ENCODE assay signal across 11 cellular contexts in the genomic region with DNA sequence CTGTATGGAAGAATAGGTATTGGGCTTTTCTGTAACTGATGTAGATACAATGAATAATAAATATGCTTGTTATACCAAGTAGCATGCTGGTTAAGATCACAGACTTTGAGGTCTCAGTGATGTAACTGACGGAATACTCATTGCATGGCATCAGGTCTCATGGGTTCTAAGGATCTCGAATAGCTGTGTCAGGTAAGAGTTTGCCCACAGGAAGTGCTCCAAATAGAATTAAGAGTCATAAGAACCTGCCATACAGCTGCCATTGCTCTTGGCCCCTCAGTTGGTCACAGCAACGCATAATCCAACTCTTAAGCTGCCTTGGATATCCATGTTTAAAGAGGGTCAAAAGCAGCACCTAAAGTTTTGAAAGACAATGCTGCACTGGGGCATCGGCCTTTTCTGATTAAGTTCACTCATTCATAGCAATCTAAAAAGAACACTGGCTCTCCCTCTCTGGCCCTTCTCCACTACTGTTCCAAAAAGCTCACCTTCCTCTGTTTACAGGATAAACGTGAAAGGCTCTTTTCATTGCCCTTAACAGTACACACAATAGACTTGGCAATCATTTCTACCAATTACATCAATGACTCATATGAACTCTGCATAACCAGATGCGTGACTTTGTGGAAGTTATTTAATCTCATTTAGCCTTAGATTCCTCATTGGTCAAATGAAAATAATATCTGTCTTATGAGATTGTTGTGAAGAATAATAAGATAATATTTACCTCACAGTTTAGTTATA.
DNase-seq lines count a peak whose midpoint lies in the region; ATAC-seq and FAIRE-seq lines count a peak whose summit lies in the region.
"Had no signal": no experiment of that assay in that cellular context is flagged by ENCODE, and none has a peak within 500 bp of the region (broad histone marks: within the 10 kb centered on the region; RNA-seq: fewer than 3 reads in every experiment).

No MANE protein-coding gene starts in this region.

- H3K23ac ChIP-seq in mesenchymal stem cell (ENCODE audit: low read length in 2 of 2) (no peak overlapping the region), trophoblast cell (ENCODE audit: low read length) (no peak overlapping the region)

- H3K4ac ChIP-seq in mesenchymal stem cell (ENCODE audit: low read depth in 1 of 2, low read length in 2 of 2) (no peak overlapping the region), trophoblast cell (ENCODE audit: low read depth, low read length) (no peak overlapping the region)

- no peak overlapping the region for H3K4me2 ChIP-seq in mesenchymal stem cell (ENCODE audit: low read length, poor library complexity, severe bottlenecking)
- H3K4me2 ChIP-seq in trophoblast cell (ENCODE audit: low read length) = no peak overlapping the region

- H2AK5ac ChIP-seq in mesenchymal stem cell (ENCODE audit: low read length, severe bottlenecking) (no peak overlapping the region), trophoblast cell (ENCODE audit: low read length) (no peak overlapping the region)

- ATAC-seq in GM18909 (IDR thresholded peaks at IDR 0.05; ENCODE audit: poor library complexity, unreplicated experiment) = no peak

- H2BK5ac ChIP-seq in mesenchymal stem cell (ENCODE audit: low read depth, low read length, poor library complexity, severe bottlenecking) (no peak overlapping the region), trophoblast cell (ENCODE audit: low read depth, low read length, poor library complexity) (no peak overlapping the region)

- H4K8ac ChIP-seq in mesenchymal stem cell (ENCODE audit: low read length) (no peak overlapping the region), trophoblast cell (ENCODE audit: low read depth, low read length) (no peak overlapping the region)

- peaks cover 1% of the 10 kb centered on the region for H3K79me1 ChIP-seq in mesenchymal stem cell (replicated peaks; ENCODE audit: low read length, poor library complexity, severe bottlenecking)
- no peaks in the 10 kb centered on the region for H3K79me1 ChIP-seq in trophoblast cell (ENCODE audit: low read length)

- no peaks in the 10 kb centered on the region for H3K4me1 ChIP-seq in mesenchymal stem cell (ENCODE audit: control insufficient read depth, insufficient read depth, low read depth, low read length)
- no peaks in the 10 kb centered on the region for H3K4me1 ChIP-seq in trophoblast cell (ENCODE audit: control insufficient read depth in 1 of 2, insufficient read depth in 2 of 2, low read length in 2 of 2)

- H3K9ac ChIP-seq in mesenchymal stem cell (ENCODE audit: low read length) (peak overlapping the region; percentile 84), trophoblast cell (ENCODE audit: low read length) (no peak overlapping the region)

- H2BK120ac ChIP-seq in mesenchymal stem cell (ENCODE audit: low read depth, low read length) (no peak overlapping the region), trophoblast cell (ENCODE audit: insufficient read depth, low read length, poor library complexity) (no peak overlapping the region)

- H3K4me3 ChIP-seq in mesenchymal stem cell (ENCODE audit: insufficient read depth in 1 of 2, low read depth in 1 of 2, low read length in 2 of 2) = peak overlapping the region in 1 of 2 experiments; percentile 55
- H3K4me3 ChIP-seq in trophoblast cell (ENCODE audit: low read depth, low read length) = no peak overlapping the region
- H3K4me3 ChIP-seq: cardiac muscle cell had no signal

- peaks cover 11% of the 10 kb centered on the region for H3K9me3 ChIP-seq in mesenchymal stem cell (ENCODE audit: control insufficient read depth, low read length)
- H3K9me3 ChIP-seq in trophoblast cell (ENCODE audit: insufficient read depth, low read depth, low read length) = no peaks in the 10 kb centered on the region

- no peak overlapping the region for H4K12ac ChIP-seq in trophoblast cell (ENCODE audit: low read depth, low read length)

- intact Hi-C loops in posterior cingulate gyrus (cut with DNase I) = no loop called here

- no peaks in the 10 kb centered on the region for H3K79me2 ChIP-seq in trophoblast cell (ENCODE audit: control insufficient read depth, insufficient read depth, low read length, poor library complexity)

- H3K14ac ChIP-seq in mesenchymal stem cell (ENCODE audit: low read length in 2 of 2) (no peak overlapping the region), trophoblast cell (ENCODE audit: low read length) (no peak overlapping the region)

- H2BK12ac ChIP-seq in mesenchymal stem cell (ENCODE audit: low read length in 2 of 2) (peak overlapping the region in 1 of 2 experiments; percentile 24), trophoblast cell (ENCODE audit: low read length) (no peak overlapping the region)

- peak; percentile 46 for DNase-seq in AG20443 (ENCODE audit: low spot score)
- peak; percentile 47 for DNase-seq in NCI-H1436 (lab: John Stamatoyannopoulos, UW)
- peak in 1 of 61 donors; percentile 5 for DNase-seq in caudate nucleus (lab: John Stamatoyannopoulos, UW)
- DNase-seq in mesenchymal stem cell = no peak
- DNase-seq in trophoblast cell = no peak
- no peak for DNase-seq in posterior cingulate gyrus
- no peak for DNase-seq in HTR-8/SVneo (ENCODE audit: insufficient read length, low spot score)
- DNase-seq: activated CD4-positive, alpha-beta T cell treated with anti-CD3 and anti-CD28 coated beads, Interleukin-2, amount 50 U/mL, for 1 hour; stimulated activated naive CD4-positive, alpha-beta T cell treated with Interleukin-2 at 50 U/mL for 16 hours had no signal

- no peak overlapping the region for H4K91ac ChIP-seq in mesenchymal stem cell (ENCODE audit: low read length)
- H4K91ac ChIP-seq in trophoblast cell (ENCODE audit: low read depth, low read length) = no peak overlapping the region

- H3K36me3 ChIP-seq in mesenchymal stem cell (ENCODE audit: control insufficient read depth in 1 of 2, insufficient read depth in 2 of 2, low read depth in 1 of 2, low read length in 2 of 2) (peaks cover 2 to 4% of the 10 kb centered on the region in 2 experiments), trophoblast cell (ENCODE audit: control insufficient read depth in 1 of 2, insufficient read depth in 2 of 2, low read length in 2 of 2) (no peaks in the 10 kb centered on the region)
- H3K36me3 ChIP-seq: cardiac muscle cell had no signal

- 89% methylated on average over 5 of the region's 6 CpGs for WGBS in mesenchymal stem cell
- WGBS in trophoblast cell (ENCODE audit: extremely low coverage, insufficient coverage, insufficient read length) = no CpG with 5 or more reads among the region's 6 CpGs

- no peak overlapping the region for H3K18ac ChIP-seq in mesenchymal stem cell (ENCODE audit: low read depth in 1 of 2, low read length in 2 of 2)
- no peak overlapping the region for H3K18ac ChIP-seq in trophoblast cell (ENCODE audit: low read length)

- H3K27me3 ChIP-seq in mesenchymal stem cell (ENCODE audit: control insufficient read depth in 1 of 2, insufficient read depth in 1 of 2, low read length in 2 of 2) (no peaks in the 10 kb centered on the region), trophoblast cell (ENCODE audit: insufficient read depth, low read length) (no peaks in the 10 kb centered on the region)
- H3K27me3 ChIP-seq: cardiac muscle cell had no signal

- H3K27ac ChIP-seq in caudate nucleus (ENCODE audit: low read depth, low read length) = peak overlapping the region; percentile 87
- H3K27ac ChIP-seq in mesenchymal stem cell (ENCODE audit: low read length, poor library complexity, severe bottlenecking) = no peak overlapping the region
- no peak overlapping the region for H3K27ac ChIP-seq in trophoblast cell (ENCODE audit: low read depth, low read length)
- H3K27ac ChIP-seq: cardiac muscle cell had no signal

- no peak overlapping the region for H2BK15ac ChIP-seq in mesenchymal stem cell (ENCODE audit: low read depth, poor library complexity, severe bottlenecking)

- no peak overlapping the region for H2AFZ ChIP-seq in mesenchymal stem cell (ENCODE audit: low read depth, low read length)
- H2AFZ ChIP-seq in trophoblast cell (ENCODE audit: insufficient read depth, low read length, poor library complexity) = no peak overlapping the region

- no peak for FAIRE-seq in HTR-8/SVneo (lab: Jason Lieb, UNC)

Comparison
In these comparisons a context has a peak if more than half of its experiments do, and no peak if none do; other contexts are left out.
1. DNase-seq: peak in AG20443 (single experiment) and NCI-H1436 (single experiment); none in mesenchymal stem cell (single experiment), trophoblast cell (0 of 2), posterior cingulate gyrus (0 of 10) and HTR-8/SVneo (single experiment).